20 cellular contexts compared by ENCODE assay signal in the genomic region with DNA sequence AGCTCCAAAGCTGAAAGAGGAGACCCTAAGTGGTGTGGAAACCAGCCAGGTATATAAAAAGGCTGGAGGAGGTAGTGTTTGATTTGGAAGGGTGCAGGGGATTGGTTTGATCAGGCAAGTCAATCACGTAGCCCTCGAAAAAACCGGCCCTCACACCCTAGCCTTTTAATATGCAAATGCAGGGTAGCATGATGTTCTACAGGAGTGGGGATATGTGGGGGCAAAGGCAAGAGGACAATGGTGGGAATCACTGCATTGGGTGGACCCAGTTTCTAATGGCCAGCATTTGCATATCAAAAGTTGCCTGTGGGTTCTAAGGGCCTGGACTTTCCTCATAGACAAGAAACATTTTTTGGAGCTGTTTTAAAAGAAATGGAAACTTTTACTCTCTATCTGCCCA.
DNase-seq lines count a peak whose midpoint lies in the region; ATAC-seq and TF ChIP-seq lines count a peak whose summit lies in the region.
"Had no signal": no experiment of that assay in that cellular context is flagged by ENCODE, and none has a peak within 500 bp of the region (broad histone marks: within the 10 kb centered on the region; RNA-seq: fewer than 3 reads in every experiment).

No MANE protein-coding gene starts in this region.

- peak overlapping the region; percentile 71 for H3K27ac ChIP-seq in DND-41 (ENCODE audit: low read length)
- H3K27ac ChIP-seq in KOPT-K1 (ENCODE audit: low read depth, low read length, poor library complexity, severe bottlenecking), result peak overlapping the region; percentile 47
- no peak overlapping the region for H3K27ac ChIP-seq in mammary epithelial cell (ENCODE audit: insufficient read depth, low read depth, low read length)
- H3K27ac ChIP-seq: 22Rv1, BLaER1, C4-2B, GM23248 had no signal

- H3K4me1 ChIP-seq in DND-41 (ENCODE audit: insufficient read depth, low read length) (peaks cover 29% of the 10 kb centered on the region), mammary epithelial cell (ENCODE audit: insufficient read depth, low read length) (no peaks in the 10 kb centered on the region)
- H3K4me1 ChIP-seq: BLaER1, Caco-2 had no signal

- peaks cover 15% of the 10 kb centered on the region for H3K4me1 Mint-ChIP-seq in WTC11
- H3K4me1 Mint-ChIP-seq: B cell, H9 had no signal

- DNase-seq in DND-41 (no peak), WTC11 (ENCODE audit: low spot score) (no peak), mammary epithelial cell (no peak)
- DNase-seq: Caco-2; CD4-positive, CD25-positive, alpha-beta regulatory T cell; CD8-positive, alpha-beta T cell; DMS153; EL; GDM1; H9 had no signal

- ATAC-seq in DND-41 (ENCODE audit: insufficient read depth, low read depth) (no peak), WTC11 (peak; percentile 85), GM18861 (IDR thresholded peaks at IDR 0.05; ENCODE audit: unreplicated experiment) (no peak), GM21423 (IDR thresholded peaks at IDR 0.05; ENCODE audit: unreplicated experiment) (no peak)
- ATAC-seq: CD8-positive, alpha-beta T cell; GM12878; HCT116 had no signal

- WGBS in mammary epithelial cell (ENCODE audit: low coverage, missing lambda C conversion rate), result no CpG with 5 or more reads among the region's 3 CpGs

- H3K79me2 ChIP-seq in DND-41 (ENCODE audit: insufficient read depth, low read length) (no peaks in the 10 kb centered on the region), mammary epithelial cell (ENCODE audit: insufficient read depth, low read length) (no peaks in the 10 kb centered on the region)

- intact Hi-C loops in mammary epithelial cell (cut with micrococcal nuclease), result no loop called here

- H3K9ac ChIP-seq in DND-41 (ENCODE audit: low read depth, low read length) (no peak overlapping the region), mammary epithelial cell (ENCODE audit: insufficient read depth, low read length) (no peak overlapping the region)
- H3K9ac ChIP-seq: BLaER1, GM23248 had no signal

- H3K4me3 Mint-ChIP-seq in WTC11, result no peak overlapping the region
- H3K4me3 Mint-ChIP-seq: B cell; CD4-positive, CD25-positive, alpha-beta regulatory T cell; CD8-positive, alpha-beta T cell; H9 had no signal

- H3K9me3 ChIP-seq in DND-41 (ENCODE audit: insufficient read depth, low read length, severe bottlenecking) (peaks cover 3% of the 10 kb centered on the region), KOPT-K1 (ENCODE audit: insufficient read depth, low read length, poor library complexity, severe bottlenecking) (peaks cover 17% of the 10 kb centered on the region), mammary epithelial cell (replicated peaks; ENCODE audit: insufficient read depth, low read length) (no peaks in the 10 kb centered on the region)
- H3K9me3 ChIP-seq: BLaER1, Caco-2 had no signal

- H3K27me3 Mint-ChIP-seq in WTC11 (ENCODE audit: low read depth), result peaks cover 4% of the 10 kb centered on the region; the same call in 1 of the 2 replicates
- H3K27me3 Mint-ChIP-seq: B cell; CD4-positive, CD25-positive, alpha-beta regulatory T cell had no signal

- H3K27me3 ChIP-seq in DND-41 (ENCODE audit: insufficient read depth, low read length, poor library complexity) (no peaks in the 10 kb centered on the region), mammary epithelial cell (ENCODE audit: insufficient read depth, low read length) (no peaks in the 10 kb centered on the region)
- H3K27me3 ChIP-seq: BLaER1 had no signal

- POLR2A ChIA-PET in WTC11 (lab: Charles Lee), result no interaction called here

- H3K4me2 ChIP-seq in DND-41 (ENCODE audit: insufficient read depth, low read length), result no peak overlapping the region
- no peak overlapping the region for H3K4me2 ChIP-seq in mammary epithelial cell (ENCODE audit: insufficient read depth, low read depth, low read length)
- H3K4me2 ChIP-seq: BLaER1 had no signal

- CTCF ChIA-PET in WTC11 (lab: Charles Lee) (interaction anchor here (1.5 kb wide), 1 partner anchor 38 kb away, joined by 3 read pairs; no protein-coding TSS in a partner anchor), mammary epithelial cell (lab: Charles Lee; ENCODE audit: low non-redundant PET) (no interaction called here)

- dilution Hi-C loops in mammary epithelial cell (cut with HindIII; ENCODE audit: low sequenced_read_pairs), result no loop called here

- TF ChIP-seq CTCF in DND-41 (IDR thresholded peaks at IDR 0.05; ENCODE audit: borderline replicate concordance, extremely low read depth, low read length, poor library complexity, severe bottlenecking) (no peak), WTC11 (IDR thresholded peaks at IDR 0.05) (no peak), mammary epithelial cell (conservative IDR thresholded peaks at IDR 0.05 in 1 of 2, IDR thresholded peaks at IDR 0.05 in 1 of 2; ENCODE audit: extremely low read depth in 1 of 2, insufficient read depth in 1 of 2, low read depth in 1 of 2, low read length in 2 of 2) (no peak)

- in situ Hi-C loops in mammary epithelial cell (cut with MboI; ENCODE audit: low sequenced_read_pairs in 2 of 2), result no loop called here

- H4K20me1 ChIP-seq in DND-41 (ENCODE audit: insufficient read depth, low read length) (no peaks in the 10 kb centered on the region), mammary epithelial cell (ENCODE audit: insufficient read depth, low read length) (no peaks in the 10 kb centered on the region)
- H4K20me1 ChIP-seq: BLaER1 had no signal

- H3K36me3 ChIP-seq in DND-41 (ENCODE audit: insufficient read depth, low read length) (no peaks in the 10 kb centered on the region), KOPT-K1 (ENCODE audit: insufficient read depth, low read length) (no peaks in the 10 kb centered on the region), mammary epithelial cell (ENCODE audit: insufficient read depth, low read length) (no peaks in the 10 kb centered on the region)
- H3K36me3 ChIP-seq: BLaER1 had no signal

- no TSS peak for BruUV-seq in mammary epithelial cell (replicated peaks; lab: Mats Ljungman, UMichigan)

- no peak overlapping the region for H3K4me3 ChIP-seq in DND-41 (ENCODE audit: low read depth in 1 of 2, low read length in 2 of 2)
- no peak overlapping the region for H3K4me3 ChIP-seq in mammary epithelial cell (replicated peaks in 1 of 3; ENCODE audit: insufficient read depth in 1 of 3, low read depth in 2 of 3, low read length in 3 of 3)
- H3K4me3 ChIP-seq: BLaER1, GM12878, GM23248 had no signal

- peak overlapping the region; percentile 74 for H3K27ac Mint-ChIP-seq in WTC11
- H3K27ac Mint-ChIP-seq: B cell; CD8-positive, alpha-beta T cell; H9 had no signal

- H2AFZ ChIP-seq in DND-41 (ENCODE audit: low read depth, low read length), result no peak overlapping the region
- no peak overlapping the region for H2AFZ ChIP-seq in mammary epithelial cell (ENCODE audit: low read depth, low read length)
- H2AFZ ChIP-seq: GM23248 had no signal

- H3K36me3 Mint-ChIP-seq in WTC11, result peaks cover 30% of the 10 kb centered on the region
- H3K36me3 Mint-ChIP-seq: CD4-positive, CD25-positive, alpha-beta regulatory T cell; CD8-positive, alpha-beta T cell had no signal

- H3K9me3 Mint-ChIP-seq in WTC11, result peaks cover 33% of the 10 kb centered on the region
- H3K9me3 Mint-ChIP-seq: H9 had no signal

TF ChIP-seq in WTC11, 78 proteins besides CTCF, POLR2A, EP300 and RAD21:
- TF ChIP-seq NR3C1 (CRISPR knock-in tag; conservative IDR thresholded peaks at IDR 0.05; ENCODE audit: low read depth) (no peak), JAZF1 (CRISPR knock-in tag; IDR thresholded peaks at IDR 0.05) (no peak), CBFB (CRISPR knock-in tag; IDR thresholded peaks at IDR 0.05; ENCODE audit: low read depth) (no peak), TEAD4 (CRISPR knock-in tag; IDR thresholded peaks at IDR 0.05) (no peak), NFE2L1 (CRISPR knock-in tag; IDR thresholded peaks at IDR 0.05) (no peak), FOXJ3 (CRISPR knock-in tag; IDR thresholded peaks at IDR 0.05; ENCODE audit: borderline replicate concordance) (no peak), RELA (CRISPR knock-in tag; IDR thresholded peaks at IDR 0.05; ENCODE audit: borderline replicate concordance) (no peak), FOXP1 (CRISPR knock-in tag; IDR thresholded peaks at IDR 0.05; ENCODE audit: borderline replicate concordance) (no peak), ZNF317 (CRISPR knock-in tag; IDR thresholded peaks at IDR 0.05; ENCODE audit: borderline replicate concordance, low read depth) (no peak), ZNF219 (CRISPR knock-in tag; IDR thresholded peaks at IDR 0.05; ENCODE audit: borderline replicate concordance) (no peak), SP1 (CRISPR knock-in tag; conservative IDR thresholded peaks at IDR 0.05) (no peak), SMAD4 (CRISPR knock-in tag; IDR thresholded peaks at IDR 0.05) (no peak)
- TF ChIP-seq, protein P1, sequence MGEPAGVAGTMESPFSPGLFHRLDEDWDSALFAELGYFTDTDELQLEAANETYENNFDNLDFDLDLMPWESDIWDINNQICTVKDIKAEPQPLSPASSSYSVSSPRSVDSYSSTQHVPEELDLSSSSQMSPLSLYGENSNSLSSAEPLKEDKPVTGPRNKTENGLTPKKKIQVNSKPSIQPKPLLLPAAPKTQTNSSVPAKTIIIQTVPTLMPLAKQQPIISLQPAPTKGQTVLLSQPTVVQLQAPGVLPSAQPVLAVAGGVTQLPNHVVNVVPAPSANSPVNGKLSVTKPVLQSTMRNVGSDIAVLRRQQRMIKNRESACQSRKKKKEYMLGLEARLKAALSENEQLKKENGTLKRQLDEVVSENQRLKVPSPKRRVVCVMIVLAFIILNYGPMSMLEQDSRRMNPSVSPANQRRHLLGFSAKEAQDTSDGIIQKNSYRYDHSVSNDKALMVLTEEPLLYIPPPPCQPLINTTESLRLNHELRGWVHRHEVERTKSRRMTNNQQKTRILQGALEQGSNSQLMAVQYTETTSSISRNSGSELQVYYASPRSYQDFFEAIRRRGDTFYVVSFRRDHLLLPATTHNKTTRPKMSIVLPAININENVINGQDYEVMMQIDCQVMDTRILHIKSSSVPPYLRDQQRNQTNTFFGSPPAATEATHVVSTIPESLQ (CRISPR knock-in tag; IDR thresholded peaks at IDR 0.05), result no peak
- TF ChIP-seq, protein P2, sequence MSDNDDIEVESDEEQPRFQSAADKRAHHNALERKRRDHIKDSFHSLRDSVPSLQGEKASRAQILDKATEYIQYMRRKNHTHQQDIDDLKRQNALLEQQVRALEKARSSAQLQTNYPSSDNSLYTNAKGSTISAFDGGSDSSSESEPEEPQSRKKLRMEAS (CRISPR knock-in tag; IDR thresholded peaks at IDR 0.05), result no peak
